ENCODE assay signal across 8 cellular contexts in genomic region chr13:44575741-44576395, GRCh38. TPM values are rescaled to one million over a fixed set of nuclear protein-coding genes. Genes with fewer than 3 reads are reported as not detected.
DNase-seq lines count a peak whose midpoint lies in the region; ATAC-seq and TF ChIP-seq lines count a peak whose summit lies in the region.

Gene TSC22D1 (minus strand): TSS chr13:44576330. CDS start chr13:44576074, 256 bp downstream.

- peak in 2 of 4 experiments; percentile 17 to 22 for TF ChIP-seq CTCF in gastroesophageal sphincter (IDR thresholded peaks at IDR 0.05)

- H3K27ac ChIP-seq in GM23248 (peak within 1 kb of the TSS; percentile 96), gastroesophageal sphincter (peak within 1 kb of the TSS; percentile 90 to 98 (median 97)), stomach smooth muscle (ENCODE audit: low read length) (peak within 1 kb of the TSS; percentile 92)

- H3K79me2 ChIP-seq in GM23248 (ENCODE audit: insufficient read depth): peaks cover 54% of the 10 kb centered on the region

- DNase-seq in AG08395 (ENCODE audit: low spot score) (peak; percentile 21), GM23248 (peak; percentile 74), RPMI8226 (peak; percentile 25)
- DNase-seq in activated naive CD4-positive, alpha-beta T cell treated with anti-CD3 and anti-CD28 coated beads, Interleukin-2, amount 50 U/mL, for 16 hours: peak; percentile 60

- H3K9ac ChIP-seq in GM23248 (peak within 1 kb of the TSS; percentile 92), stomach smooth muscle (ENCODE audit: low read length in 2 of 2) (peak within 1 kb of the TSS; percentile 71 to 74)

- H2AFZ ChIP-seq in GM23248: peak within 1 kb of the TSS; percentile 91
- no peak within 1 kb of the TSS for H2AFZ ChIP-seq in neuron (ENCODE audit: low read depth, low read length)

- H3K4me3 ChIP-seq in GM23248: peak within 1 kb of the TSS; percentile 82
- peak within 1 kb of the TSS; percentile 83 to 85 for H3K4me3 ChIP-seq in gastroesophageal sphincter
- H3K4me3 ChIP-seq in neuron (ENCODE audit: low read length): peak within 1 kb of the TSS; percentile 72
- peak within 1 kb of the TSS; percentile 85 to 88 for H3K4me3 ChIP-seq in stomach smooth muscle (ENCODE audit: low read length in 2 of 2)

- H3K36me3 ChIP-seq in GM23248 (ENCODE audit: low read depth): no peaks in the 10 kb centered on the region; the same call in 1 of the 2 replicates
- peaks cover 0 to 12% of the 10 kb centered on the region in 2 donors for H3K36me3 ChIP-seq in gastroesophageal sphincter
- peaks cover 21% of the 10 kb centered on the region for H3K36me3 ChIP-seq in neuron (ENCODE audit: insufficient read depth, low read length)
- peaks cover 0 to 3% of the 10 kb centered on the region in 2 donors for H3K36me3 ChIP-seq in stomach smooth muscle (ENCODE audit: control insufficient read depth in 2 of 2, insufficient read depth in 2 of 2, low read length in 2 of 2)

- in situ Hi-C loops in GM23248 (cut with MboI): no loop called here

- no peaks in the 10 kb centered on the region for H3K9me2 ChIP-seq in GM23248 (ENCODE audit: insufficient read depth)

- no peak for ATAC-seq in gastroesophageal sphincter
- no peak for ATAC-seq in HG03280 (IDR thresholded peaks at IDR 0.05; ENCODE audit: unreplicated experiment)

- peaks cover 14% of the 10 kb centered on the region for H3F3A ChIP-seq in GM23248 (ENCODE audit: insufficient read depth)

- H3K4me1 ChIP-seq in GM23248 (ENCODE audit: insufficient read depth): peaks cover 50% of the 10 kb centered on the region
- H3K4me1 ChIP-seq in gastroesophageal sphincter: peaks cover 0 to 52% (median 8%) of the 10 kb centered on the region in 3 donors
- H3K4me1 ChIP-seq in neuron (ENCODE audit: insufficient read depth, low read length): peaks cover 57% of the 10 kb centered on the region
- H3K4me1 ChIP-seq in stomach smooth muscle (ENCODE audit: control insufficient read depth, insufficient read depth, low read length): peaks cover 32% of the 10 kb centered on the region

- H3K27me3 ChIP-seq in GM23248 (replicated peaks; ENCODE audit: insufficient read depth) (no peaks in the 10 kb centered on the region), gastroesophageal sphincter (no peaks in the 10 kb centered on the region), neuron (ENCODE audit: insufficient read depth, low read length) (no peaks in the 10 kb centered on the region), stomach smooth muscle (ENCODE audit: control insufficient read depth in 1 of 2, insufficient read depth in 2 of 2, low read length in 2 of 2) (no peaks in the 10 kb centered on the region)

- no peaks in the 10 kb centered on the region for H3K9me3 ChIP-seq in GM23248 (ENCODE audit: low read depth)
- H3K9me3 ChIP-seq in gastroesophageal sphincter: no peaks in the 10 kb centered on the region
- H3K9me3 ChIP-seq in neuron (ENCODE audit: low read length): no peaks in the 10 kb centered on the region
- no peaks in the 10 kb centered on the region for H3K9me3 ChIP-seq in stomach smooth muscle (ENCODE audit: control insufficient read depth in 2 of 2, low read length in 2 of 2)

- peak within 1 kb of the TSS; percentile 82 for H3K4me2 ChIP-seq in GM23248 (ENCODE audit: unreplicated experiment)

- 1 to 2% methylated on average over 46 to 53 of the region's 53 CpGs for WGBS in GM23248 (ENCODE audit: low coverage in 1 of 2, low lambda C conversion rate in 2 of 2, missing lambda C conversion rate in 2 of 2), 2 experiments
- whole genome bisulfite sequencing in gastroesophageal sphincter (ENCODE audit: low coverage in 1 of 2), 2 donors: 0 to 1% methylated on average over 1 to 20 of the region's 53 CpGs

- H4K20me1 ChIP-seq in GM23248 (ENCODE audit: insufficient read depth): no peaks in the 10 kb centered on the region

- TF ChIP-seq EP300 in gastroesophageal sphincter (IDR thresholded peaks at IDR 0.05): no peak

- TF ChIP-seq POLR2A in gastroesophageal sphincter (IDR thresholded peaks at IDR 0.05): no peak

RNA-seq across cellular contexts. Expression of gene TSC22D1, which starts in this region (rescaled TPM):
- total RNA-seq in GM23248 (2014; rRNA removed; shearing (Covaris generic)): 59.2 and 60.6 TPM in 2 replicates
- polyA plus RNA-seq in GM23248 (2016; fragmentation: Nextera tagmentation; extraction: Ambion mirVana): 30.5 and 31.3 TPM in 2 replicates
- 100 to 1,000 TPM; 223 to 389 (median 262) TPM for total RNA-seq in gastroesophageal sphincter

Comparison
In these comparisons a context has a peak if more than half of its experiments do, and no peak if none do; other contexts are left out.
1. DNase-seq: peak in every context shown above with its lines; median percentile 74 in GM23248; 60 in activated naive CD4-positive, alpha-beta T cell treated with anti-CD3 and anti-CD28 coated beads, Interleukin-2, amount 50 U/mL, for 16 hours; 25 in RPMI8226; 21 in AG08395.